8 cellular contexts compared by ENCODE assay signal in the genomic region with DNA sequence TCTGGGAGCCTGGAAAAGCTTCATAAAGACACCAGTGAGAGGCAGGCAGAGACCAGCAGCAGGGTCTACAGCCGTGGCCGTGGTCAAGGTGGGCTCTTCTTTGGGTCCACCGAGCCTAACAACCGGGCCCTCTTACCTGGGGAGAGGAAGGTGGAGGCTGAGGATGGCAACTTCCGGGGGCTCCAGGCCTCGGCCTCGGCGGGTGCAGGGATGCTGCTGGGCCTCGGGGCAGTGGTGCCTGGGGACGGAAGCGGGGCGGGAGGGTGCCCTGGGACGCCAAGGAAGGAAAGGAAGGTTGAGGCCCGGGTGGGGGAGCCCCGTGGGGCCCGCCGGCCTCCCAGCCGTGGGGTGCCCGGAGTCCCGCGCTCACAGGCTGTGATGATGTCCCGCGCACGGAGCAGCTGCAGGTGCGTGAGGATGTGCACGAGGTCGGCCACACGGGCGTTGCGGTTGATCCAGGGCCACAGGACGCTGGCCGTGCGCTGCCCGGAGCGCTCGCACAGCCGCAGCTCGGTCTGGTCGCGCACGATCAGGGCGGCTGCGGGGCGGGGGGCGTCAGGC. TPM values are rescaled to one million over a fixed set of nuclear protein-coding genes. Genes with fewer than 3 reads are reported as not detected.
DNase-seq lines count a peak whose midpoint lies in the region; ATAC-seq and TF ChIP-seq lines count a peak whose summit lies in the region.

No MANE protein-coding gene starts in this region.

- peaks cover 20% of the 10 kb centered on the region for H3K4me1 ChIP-seq in GM23248 (ENCODE audit: insufficient read depth)
- peaks cover 15 to 46% (median 20%) of the 10 kb centered on the region in 3 donors for H3K4me1 ChIP-seq in esophagus squamous epithelium
- H3K4me1 ChIP-seq in psoas muscle, result peaks cover 3% of the 10 kb centered on the region

- no peak for TF ChIP-seq POLR2A in esophagus squamous epithelium (IDR thresholded peaks at IDR 0.05)

- peaks cover 32% of the 10 kb centered on the region for H3K36me3 Mint-ChIP-seq in CD4-positive, alpha-beta T cell (ENCODE audit: low read depth)

- H3K27me3 Mint-ChIP-seq in CD4-positive, alpha-beta T cell, result no peaks in the 10 kb centered on the region

- in situ Hi-C loops in GM23248 (cut with MboI), result no loop called here

- no peaks in the 10 kb centered on the region for H3K9me3 ChIP-seq in CD4-positive, alpha-beta T cell (ENCODE audit: control insufficient read depth, low read length)
- H3K9me3 ChIP-seq in GM23248 (ENCODE audit: low read depth), result no peaks in the 10 kb centered on the region
- H3K9me3 ChIP-seq in esophagus squamous epithelium, result no peaks in the 10 kb centered on the region
- H3K9me3 ChIP-seq in psoas muscle, result no peaks in the 10 kb centered on the region

- peak in 1 of 10 experiments; percentile 5 for DNase-seq in CD4-positive, alpha-beta T cell
- DNase-seq in GM23248, result peak; percentile 48
- no peak for DNase-seq in esophagus squamous epithelium (lab: John Stamatoyannopoulos, UW)
- no peak for DNase-seq in psoas muscle
- no peak for DNase-seq in SKM-1 (lab: John Stamatoyannopoulos, UW; ENCODE audit: unreplicated experiment)
- no peak for DNase-seq in NCI-H1092 treated with DMSO at 0.1 percent for 48 hours (lab: John Stamatoyannopoulos, UW)

- peak overlapping the region; percentile 61 for H3K27ac ChIP-seq in CD4-positive, alpha-beta T cell (ENCODE audit: low read depth, low read length)
- peak overlapping the region; percentile 84 for H3K27ac ChIP-seq in GM23248
- H3K27ac ChIP-seq in VCaP, result peak overlapping the region; percentile 91
- peak overlapping the region; percentile 84 to 93 (median 92) for H3K27ac ChIP-seq in esophagus squamous epithelium
- H3K27ac ChIP-seq in psoas muscle, result peak overlapping the region; percentile 88

- H3K36me3 ChIP-seq in GM23248 (ENCODE audit: low read depth) (no peaks in the 10 kb centered on the region), esophagus squamous epithelium (peaks cover 0 to 31% (median 19%) of the 10 kb centered on the region in 3 donors), psoas muscle (ENCODE audit: insufficient read depth in 1 of 2, low read depth in 1 of 2) (peaks cover 0 to 21% of the 10 kb centered on the region in 2 donors)

- H3K4me3 ChIP-seq in GM23248 (peak overlapping the region; percentile 74), esophagus squamous epithelium (peak overlapping the region; percentile 55 to 79 (median 62)), psoas muscle (peak overlapping the region; percentile 74)

- no peaks in the 10 kb centered on the region for H3K27me3 ChIP-seq in CD4-positive, alpha-beta T cell (ENCODE audit: control insufficient read depth, insufficient read depth, low read length)
- no peaks in the 10 kb centered on the region for H3K27me3 ChIP-seq in GM23248 (replicated peaks; ENCODE audit: insufficient read depth)
- no peaks in the 10 kb centered on the region for H3K27me3 ChIP-seq in esophagus squamous epithelium
- peaks cover 0 to 18% (median 0%) of the 10 kb centered on the region in 3 donors for H3K27me3 ChIP-seq in psoas muscle (ENCODE audit: insufficient read depth in 3 of 3, low read length in 2 of 3)

- H2AFZ ChIP-seq in GM23248, result no peak overlapping the region

- ATAC-seq in CD4-positive, alpha-beta T cell (ENCODE audit: poor library complexity), result peak; percentile 21
- ATAC-seq in psoas muscle, result peak in 3 of 4 donors; percentile 7 to 13 (median 7)
- no peak for ATAC-seq in GM18867 (IDR thresholded peaks at IDR 0.05; ENCODE audit: unreplicated experiment)

- no peak for TF ChIP-seq CTCF in CD4-positive, alpha-beta T cell (IDR thresholded peaks at IDR 0.05)
- TF ChIP-seq CTCF in VCaP (conservative IDR thresholded peaks at IDR 0.05) (no peak), esophagus squamous epithelium (IDR thresholded peaks at IDR 0.05) (no peak), psoas muscle (IDR thresholded peaks at IDR 0.05) (no peak)

- H3K9me3 Mint-ChIP-seq in CD4-positive, alpha-beta T cell, result no peaks in the 10 kb centered on the region

- CTCF ChIA-PET in CD4-positive, alpha-beta T cell (lab: Charles Lee), result interaction anchor here (2.0 kb wide), 1 partner anchor 95 kb away, joined by 6 read pairs; no protein-coding TSS in a partner anchor

- peaks cover 36% of the 10 kb centered on the region for H3K79me2 ChIP-seq in GM23248 (ENCODE audit: insufficient read depth)

- peak overlapping the region; percentile 85 for H3K4me2 ChIP-seq in GM23248 (ENCODE audit: unreplicated experiment)

- WGBS in GM23248 (ENCODE audit: low coverage in 1 of 2, low lambda C conversion rate in 2 of 2, missing lambda C conversion rate in 2 of 2), 2 experiments, result 0% methylated on average over 3 of the region's 45 CpGs; no CpG with 5 or more reads in 1 of the 2 experiments
- WGBS in esophagus squamous epithelium, 2 donors, result 0 to 33% methylated on average over 1 to 3 of the region's 45 CpGs
- 0 to 47% (median 3%) methylated on average over 16 to 45 of the region's 45 CpGs for WGBS in psoas muscle, 3 donors

- no peaks in the 10 kb centered on the region for H3K9me2 ChIP-seq in GM23248 (ENCODE audit: insufficient read depth)

- intact Hi-C loops in CD4-positive, alpha-beta T cell (cut with DNase I, micrococcal nuclease), result loop anchor here (5.0 to 10.0 kb wide), 4 partner anchors 42 to 356 kb away; a partner anchor contains a TSS
- intact Hi-C loops in esophagus squamous epithelium (cut with DNase I), result no loop called here
- intact Hi-C loops in psoas muscle (cut with DNase I), result no loop called here

- POLR2A ChIA-PET in CD4-positive, alpha-beta T cell (lab: Charles Lee), result interaction anchor here (0.6 to 2.3 kb wide), 6 partner anchors 33 to 360 kb away, joined by 3 to 16 read pairs (median 6); a partner anchor contains a TSS

- peak overlapping the region; percentile 92 for H3K9ac ChIP-seq in GM23248

- peaks cover 5% of the 10 kb centered on the region for H3K4me1 Mint-ChIP-seq in CD4-positive, alpha-beta T cell (ENCODE audit: low read depth)

- H3K4me3 Mint-ChIP-seq in CD4-positive, alpha-beta T cell, result peak overlapping the region; percentile 87

- H3K27ac Mint-ChIP-seq in CD4-positive, alpha-beta T cell, result peak overlapping the region; percentile 84

- peaks cover 12% of the 10 kb centered on the region; the same call in 1 of the 2 replicates for H3F3A ChIP-seq in GM23248 (ENCODE audit: insufficient read depth)

- H4K20me1 ChIP-seq in GM23248 (ENCODE audit: insufficient read depth), result no peaks in the 10 kb centered on the region

RNA-seq across cellular contexts. Expression of a gene that starts 0.6 kb away (rescaled TPM):
- 10 to 100 TPM; 61.2 to 67.4 TPM for total RNA-seq in CD4-positive, alpha-beta T cell
- 45.3 and 54.7 TPM in 2 replicates for total RNA-seq in GM23248 (2014; rRNA removed; shearing (Covaris generic))
- 58.7 and 58.8 TPM in 2 replicates for polyA plus RNA-seq in GM23248 (2016; fragmentation: Nextera tagmentation; extraction: Ambion mirVana)
- 100 to 1,000 TPM in 2 of 4 donors, 10 to 100 TPM in 2; 73.5 to 117 (median 96.8) TPM for total RNA-seq in esophagus squamous epithelium
- total RNA-seq in psoas muscle, result 100 to 1,000 TPM in 2 of 4 donors, 10 to 100 TPM in 2; 56.1 to 158 (median 101) TPM
- 100 to 1,000 TPM; 127 to 368 (median 202) TPM for polyA plus RNA-seq in psoas muscle

RNA-seq across cellular contexts. Expression of a gene that starts 46.6 kb away (rescaled TPM):
- total RNA-seq in CD4-positive, alpha-beta T cell, result 1 to 10 TPM; 1.4 to 2.0 TPM
- total RNA-seq in GM23248 (2014; rRNA removed; shearing (Covaris generic)), result 7.6 and 9.9 TPM in 2 replicates
- polyA plus RNA-seq in GM23248 (2016; fragmentation: Nextera tagmentation; extraction: Ambion mirVana) (8.5 and 10.0 TPM in 2 replicates), psoas muscle (1 to 10 TPM; 2.2 to 6.7 (median 5.2) TPM)
- total RNA-seq in esophagus squamous epithelium (1 to 10 TPM; 2.5 to 4.1 (median 3.8) TPM), psoas muscle (1 to 10 TPM; 3.2 to 7.8 (median 6.8) TPM)

RNA-seq across cellular contexts. Expression of a gene that starts 47.5 kb away (rescaled TPM):
- total RNA-seq in CD4-positive, alpha-beta T cell, result 10 to 100 TPM; 45.9 to 50.2 TPM
- total RNA-seq in GM23248 (2014; rRNA removed; shearing (Covaris generic)), result 24.0 and 26.4 TPM in 2 replicates
- 12.5 and 12.6 TPM in 2 replicates for polyA plus RNA-seq in GM23248 (2016; fragmentation: Nextera tagmentation; extraction: Ambion mirVana)
- total RNA-seq in esophagus squamous epithelium, result 10 to 100 TPM; 22.2 to 54.0 (median 37.0) TPM
- total RNA-seq in psoas muscle, result 10 to 100 TPM; 29.8 to 50.1 (median 40.0) TPM
- polyA plus RNA-seq in psoas muscle, result 10 to 100 TPM; 15.1 to 46.5 (median 25.8) TPM

Comparison
In these comparisons a context has a peak if more than half of its experiments do, and no peak if none do; other contexts are left out.
1. intact Hi-C loops: an anchor here in CD4-positive, alpha-beta T cell (5.0 to 10.0 kb wide); none called in esophagus squamous epithelium and psoas muscle.